In the genomic region with DNA sequence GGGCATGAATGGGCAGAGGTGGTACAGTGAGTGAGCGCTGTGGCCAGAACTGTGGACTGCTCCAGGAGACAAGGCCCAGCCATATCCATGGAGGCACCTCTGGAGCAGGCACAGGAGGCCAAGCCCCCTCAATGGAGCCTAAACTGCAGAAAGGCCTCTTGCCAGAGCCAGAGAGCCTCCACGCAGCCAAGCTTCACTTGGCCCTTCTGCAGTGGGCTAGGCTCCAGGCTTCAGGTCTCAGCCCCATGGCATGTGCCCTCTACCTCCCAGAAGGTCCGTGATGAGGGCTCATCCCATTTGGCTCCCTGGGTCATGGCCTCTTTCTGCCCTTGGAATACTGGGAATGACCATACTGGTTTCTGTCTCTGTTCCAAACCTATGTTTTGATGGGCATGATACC, we compare ENCODE assay signal across 19 cellular contexts. TPM values are rescaled to one million over a fixed set of nuclear protein-coding genes. Genes with fewer than 3 reads are reported as not detected.
DNase-seq lines count a peak whose midpoint lies in the region; ATAC-seq, FAIRE-seq and TF ChIP-seq lines count a peak whose summit lies in the region.
"Had no signal": no experiment of that assay in that cellular context is flagged by ENCODE, and none has a peak within 500 bp of the region (broad histone marks: within the 10 kb centered on the region; RNA-seq: fewer than 3 reads in every experiment).

No MANE protein-coding gene starts in this region.

- H3K36me3 Mint-ChIP-seq in osteocyte (ENCODE audit: unreplicated experiment), result peaks cover 28% of the 10 kb centered on the region
- no peaks in the 10 kb centered on the region for H3K36me3 Mint-ChIP-seq in activated naive CD8-positive, alpha-beta T cell treated with anti-CD3 and anti-CD28 coated beads for 36 hours

- intact Hi-C loops in IMR-90 (cut with micrococcal nuclease) (loop anchor here (10.0 kb wide), 1 partner anchor 247 kb away; no protein-coding TSS in a partner anchor), dorsolateral prefrontal cortex (cut with DNase I) (loop anchor here (5.0 to 10.0 kb wide), 2 partner anchors 179 to 277 kb away; no protein-coding TSS in a partner anchor)

- H3K14ac ChIP-seq in IMR-90 (replicated peaks; ENCODE audit: low read depth, low read length), result peak overlapping the region; percentile 14; the same call in 1 of the 2 replicates

- no peak for FAIRE-seq in A549 (lab: Jason Lieb, UNC)
- FAIRE-seq: A204.1, D721Med, GM19239 had no signal

- H3K79me1 ChIP-seq in IMR-90 (ENCODE audit: low read depth in 1 of 2, low read length in 2 of 2), result peaks cover 20 to 41% of the 10 kb centered on the region in 2 experiments; a peak in 3 of 4 replicates

- CTCF ChIA-PET in A549 (lab: Yijun Ruan, JAX) (interaction anchor here (1.1 to 3.0 kb wide), 5 partner anchors 9 to 317 kb away, joined by 4 to 11 read pairs (median 5); a partner anchor contains a TSS), IMR-90 (lab: Yijun Ruan, JAX) (interaction anchor here (1.0 kb wide), 1 partner anchor 9 kb away, joined by 4 read pairs; no protein-coding TSS in a partner anchor)

- H3K4me1 Mint-ChIP-seq in osteocyte (ENCODE audit: unreplicated experiment), result peaks cover 91% of the 10 kb centered on the region
- H3K4me1 Mint-ChIP-seq in activated naive CD8-positive, alpha-beta T cell treated with anti-CD3 and anti-CD28 coated beads for 36 hours, result no peaks in the 10 kb centered on the region

- ATAC-seq in A549 (no peak), IMR-90 (ENCODE audit: low read depth) (no peak)
- ATAC-seq: Panc1 had no signal

- dilution Hi-C loops in IMR-90 (cut with HindIII; ENCODE audit: low sequenced_read_pairs, unreplicated experiment), result no loop called here

- no peak overlapping the region; the same call in 1 of the 2 replicates for H2BK20ac ChIP-seq in IMR-90 (ENCODE audit: low read depth, low read length)

- H3K27me3 ChIP-seq in IMR-90 (ENCODE audit: control insufficient read depth, insufficient read depth, low read length) (no peaks in the 10 kb centered on the region), dorsolateral prefrontal cortex (peaks cover 0 to 2% (median 0%) of the 10 kb centered on the region in 45 donors)
- H3K27me3 ChIP-seq: SJCRH30 had no signal

- H3K27me3 Mint-ChIP-seq in osteocyte (ENCODE audit: unreplicated experiment), result no peaks in the 10 kb centered on the region
- H3K27me3 Mint-ChIP-seq in activated naive CD8-positive, alpha-beta T cell treated with anti-CD3 and anti-CD28 coated beads for 36 hours, result no peaks in the 10 kb centered on the region

- POLR2A ChIA-PET in A549 (lab: Yijun Ruan, JAX), result no interaction called here
- POLR2A ChIA-PET in IMR-90 (lab: Charles Lee; ENCODE audit: unreplicated experiment), result no interaction called here

- peak overlapping the region; percentile 5; the same call in 1 of the 2 replicates for H4K91ac ChIP-seq in IMR-90 (ENCODE audit: insufficient read depth, low read depth, low read length)

- in situ Hi-C loops in IMR-90 (cut with MboI; ENCODE audit: low sequenced_read_pairs), result no loop called here

- no peak overlapping the region for H2BK120ac ChIP-seq in IMR-90 (ENCODE audit: low read depth, low read length)

- H3K4me3 Mint-ChIP-seq in osteocyte (ENCODE audit: unreplicated experiment), result no peak overlapping the region
- no peak overlapping the region for H3K4me3 Mint-ChIP-seq in activated naive CD8-positive, alpha-beta T cell treated with anti-CD3 and anti-CD28 coated beads for 36 hours

- BruUV-seq in IMR-90 (replicated peaks; lab: Mats Ljungman, UMichigan), result no TSS peak

- no peaks in the 10 kb centered on the region for H4K20me1 ChIP-seq in IMR-90 (ENCODE audit: insufficient read depth, low read length)

- no peak overlapping the region for H2AK5ac ChIP-seq in IMR-90 (ENCODE audit: low read depth, low read length)

- no peak for TF ChIP-seq EP300 in A549 (IDR thresholded peaks at IDR 0.05)

- no peak overlapping the region for H2AK9ac ChIP-seq in IMR-90 (replicated peaks; ENCODE audit: low read depth, low read length, poor library complexity)

- TF ChIP-seq POLR2A in A549 (IDR thresholded peaks at IDR 0.05; ENCODE audit: low read length), result no peak
- no peak for TF ChIP-seq POLR2A in IMR-90 (IDR thresholded peaks at IDR 0.05; ENCODE audit: low read depth, low read length)

- H3K9me1 ChIP-seq in IMR-90 (ENCODE audit: insufficient read depth, low read length), result no peaks in the 10 kb centered on the region

- H3K9me3 ChIP-seq in A549, result no peaks in the 10 kb centered on the region
- H3K9me3 ChIP-seq in IMR-90 (ENCODE audit: control insufficient read depth, insufficient read depth, low read length), result no peaks in the 10 kb centered on the region
- H3K9me3 ChIP-seq: BE2C, SJCRH30 had no signal

- 0 out of 3 replicates have a peak overlapping the region, but pooled peaks have one; percentile 0 for H2BK15ac ChIP-seq in IMR-90 (ENCODE audit: low read depth, low read length)

- H4K8ac ChIP-seq in IMR-90 (ENCODE audit: low read depth in 2 of 2, low read length in 2 of 2), result no peak overlapping the region

- no peak overlapping the region for H3K23ac ChIP-seq in IMR-90 (ENCODE audit: low read depth, low read length)

- H3K4me2 ChIP-seq in A549 (no peak overlapping the region), IMR-90 (ENCODE audit: low read depth, low read length) (no peak overlapping the region)

- H2BK5ac ChIP-seq in IMR-90 (ENCODE audit: low read depth, low read length, poor library complexity, severe bottlenecking), result peak overlapping the region; percentile 69

- H2AFZ ChIP-seq in IMR-90 (replicated peaks; ENCODE audit: low read length, poor library complexity), result no peak overlapping the region

- peak overlapping the region; percentile 43; the same call in 1 of the 2 replicates for H4K5ac ChIP-seq in IMR-90 (ENCODE audit: low read depth, low read length)

- H3K27ac Mint-ChIP-seq in osteocyte (ENCODE audit: unreplicated experiment), result peak overlapping the region; percentile 89
- H3K27ac Mint-ChIP-seq in activated naive CD8-positive, alpha-beta T cell treated with anti-CD3 and anti-CD28 coated beads for 36 hours, result no peak overlapping the region

- DNase-seq in A549 (ENCODE audit: low read depth in 1 of 2, low spot score in 1 of 2), result no peak
- DNase-seq in IMR-90, result no peak
- no peak for DNase-seq in dorsolateral prefrontal cortex
- DNase-seq in osteocyte (ENCODE audit: extremely low spot score, unreplicated experiment), result no peak
- DNase-seq in activated naive CD4-positive, alpha-beta T cell treated with Interleukin-2 at 50 U/mL for 16 hours, result no peak
- no peak for DNase-seq in NCI-H2171 treated with DMSO at 0.1 percent for 48 hours (lab: John Stamatoyannopoulos, UW)
- no peak for DNase-seq in activated naive CD8-positive, alpha-beta T cell treated with anti-CD3 and anti-CD28 coated beads for 36 hours
- DNase-seq: BE2C, GF-D8, NCI-H1048, NCI-H1436, NCI-H2227 treated with DMSO at 0.1 percent for 48 hours, NCI-H510A treated with DMSO at 0.1 percent for 48 hours, NCI-H748 treated with DMSO at 0.1 percent for 48 hours had no signal

- 86% methylated on average over 3 of the region's 3 CpGs for WGBS in A549 (ENCODE audit: missing lambda C conversion rate)
- 20% methylated on average over 1 of the region's 3 CpGs; no CpG with 5 or more reads in 1 of the 2 experiments for WGBS in IMR-90 (ENCODE audit: extremely low coverage in 2 of 2, insufficient read length in 1 of 2), 2 experiments

- peaks cover 39% of the 10 kb centered on the region for H3K4me1 ChIP-seq in A549
- peaks cover 10% of the 10 kb centered on the region for H3K4me1 ChIP-seq in IMR-90 (ENCODE audit: control insufficient read depth, insufficient read depth, low read length)
- H3K4me1 ChIP-seq: BE2C had no signal

- no peaks in the 10 kb centered on the region for H3K9me3 Mint-ChIP-seq in osteocyte (ENCODE audit: unreplicated experiment)
- no peaks in the 10 kb centered on the region for H3K9me3 Mint-ChIP-seq in activated naive CD8-positive, alpha-beta T cell treated with anti-CD3 and anti-CD28 coated beads for 36 hours

- H3K4ac ChIP-seq in IMR-90 (ENCODE audit: low read depth, low read length), result 0 out of 2 replicates have a peak overlapping the region, but pooled peaks have one; percentile 12

- no peaks in the 10 kb centered on the region for H3K36me3 ChIP-seq in IMR-90 (ENCODE audit: control insufficient read depth, insufficient read depth, low read length)
- H3K36me3 ChIP-seq: BE2C, SJCRH30 had no signal

- H3K27ac ChIP-seq in A549 (peak overlapping the region; percentile 4 to 82; a peak in 3 of 6 replicates), IMR-90 (ENCODE audit: insufficient read depth, low read length) (no peak overlapping the region), dorsolateral prefrontal cortex (peak overlapping the region in 56 of 59 donors; percentile 1 to 100 (median 85))
- H3K27ac ChIP-seq: SJCRH30 had no signal

- TF ChIP-seq CTCF in A549 (IDR thresholded peaks at IDR 0.05) (no peak), IMR-90 (conservative IDR thresholded peaks at IDR 0.05; ENCODE audit: low read depth, low read length) (no peak), dorsolateral prefrontal cortex (IDR thresholded peaks at IDR 0.05 in 54 of 56, conservative IDR thresholded peaks at IDR 0.05 in 2 of 56; ENCODE audit: low read depth in 1 of 56, partially characterized antibody in 56 of 56) (no peak), osteocyte (IDR thresholded peaks at IDR 0.05) (no peak)

- no peak overlapping the region for H3K56ac ChIP-seq in IMR-90 (ENCODE audit: extremely low read depth, insufficient read depth, low read length)

- H3K4me3 ChIP-seq in A549 (no peak overlapping the region), IMR-90 (ENCODE audit: insufficient read depth, low read depth, low read length) (no peak overlapping the region), dorsolateral prefrontal cortex (peak overlapping the region in 1 of 59 donors; percentile 21)
- H3K4me3 ChIP-seq: SJCRH30 had no signal

- no peak for TF ChIP-seq RAD21 in A549 (conservative IDR thresholded peaks at IDR 0.05 in 1 of 2, IDR thresholded peaks at IDR 0.05 in 1 of 2)
- TF ChIP-seq RAD21 in IMR-90 (IDR thresholded peaks at IDR 0.05; ENCODE audit: low read length), result no peak

- no peak overlapping the region for H3K9ac ChIP-seq in IMR-90 (ENCODE audit: low read depth, low read length)

- peak overlapping the region; percentile 12; the same call in 1 of the 2 replicates for H3K18ac ChIP-seq in IMR-90 (ENCODE audit: low read depth, low read length)

RNA-seq across cellular contexts. Expression of a gene that starts 8.9 kb away (rescaled TPM):
- polyA plus RNA-seq in A549 (2011; rRNA removed) (11.0 and 17.0 TPM in 2 replicates), A549 (2017; fragmentation: RNase III; extraction: RNeasy Plus Mini Kit Qiagen cat#74134 plus additional on column Dnase treatment) (8.0 to 8.5 TPM (median 8.1 TPM) in 3 replicates), IMR-90 (2012; rRNA removed) (10.9 and 14.2 TPM in 2 replicates)
- 3.2 and 3.6 TPM in 2 replicates for polyA plus RNA-seq in A549 (2012; cell fraction: cytosol; rRNA removed)
- 6.1 and 10.4 TPM in 2 replicates for polyA plus RNA-seq in A549 (2012; cell fraction: nucleus; rRNA removed)
- 42.7 and 54.3 TPM in 2 replicates for polyA minus RNA-seq in A549 (2011; rRNA and poly(A)+ RNA removed)
- total RNA-seq in IMR-90 (2012; rRNA removed) (53.3 and 61.5 TPM in 2 replicates), dorsolateral prefrontal cortex (100 to 1,000 TPM in 28 of 120 experiments, 10 to 100 TPM in 92; 32.4 to 247 (median 78.1) TPM), osteocyte (187 and 193 TPM in 2 replicates)
- polyA plus RNA-seq in IMR-90 (2012; cell fraction: cytosol; rRNA removed), result 3.6 and 4.6 TPM in 2 replicates
- polyA plus RNA-seq in IMR-90 (2012; cell fraction: nucleus; rRNA removed; ENCODE audit: low replicate concordance), result 10.3 and 32.7 TPM in 2 replicates
- total RNA-seq in activated naive CD8-positive, alpha-beta T cell treated with anti-CD3 and anti-CD28 coated beads for 36 hours, result not detected

Comparison
In these comparisons a context has a peak if more than half of its experiments do, and no peak if none do; other contexts are left out.
1. RNA of a gene that starts 8.9 kb away (total RNA-seq): 187 to 193 TPM in osteocyte, 32.4 to 247 TPM in dorsolateral prefrontal cortex and 53.3 to 61.5 TPM in IMR-90; not detected in activated naive CD8-positive, alpha-beta T cell treated with anti-CD3 and anti-CD28 coated beads for 36 hours; every median in the first group is over 10 times any median in the second.